In genomic region chr6:161418458-161418945, GRCh38 we compare ENCODE assay signal across 1 cellular context.
TF ChIP-seq lines count a peak whose summit lies in the region.

No MANE protein-coding gene starts in this region.

TF ChIP-seq in WTC11, 78 proteins besides CTCF, POLR2A, EP300 and RAD21 (continued from another document):
- TF ChIP-seq PREB (CRISPR knock-in tag; IDR thresholded peaks at IDR 0.05; ENCODE audit: borderline replicate concordance) (no peak), ATF3 (CRISPR knock-in tag; conservative IDR thresholded peaks at IDR 0.05) (no peak), ELF4 (CRISPR knock-in tag; IDR thresholded peaks at IDR 0.05; ENCODE audit: low read depth) (no peak), FOXJ3 (CRISPR knock-in tag; IDR thresholded peaks at IDR 0.05; ENCODE audit: borderline replicate concordance) (no peak)
